Comparison of ENCODE assay signal across 1 cellular context in genomic region chr2:65070856-65071255, GRCh38.
TF ChIP-seq lines count a peak whose summit lies in the region.

No MANE protein-coding gene starts in this region.

TF ChIP-seq in SK-N-SH treated with all-trans-retinoic acid at 6 μM for 48 hours, 23 proteins besides CTCF, POLR2A, EP300 and RAD21 (continued from another document):
- TF ChIP-seq CSRNP3 (CRISPR knock-in tag; IDR thresholded peaks at IDR 0.05) (no peak), SNAI2 (CRISPR knock-in tag; IDR thresholded peaks at IDR 0.05) (no peak)
